ENCODE assay signal across 3 cellular contexts in the genomic region with DNA sequence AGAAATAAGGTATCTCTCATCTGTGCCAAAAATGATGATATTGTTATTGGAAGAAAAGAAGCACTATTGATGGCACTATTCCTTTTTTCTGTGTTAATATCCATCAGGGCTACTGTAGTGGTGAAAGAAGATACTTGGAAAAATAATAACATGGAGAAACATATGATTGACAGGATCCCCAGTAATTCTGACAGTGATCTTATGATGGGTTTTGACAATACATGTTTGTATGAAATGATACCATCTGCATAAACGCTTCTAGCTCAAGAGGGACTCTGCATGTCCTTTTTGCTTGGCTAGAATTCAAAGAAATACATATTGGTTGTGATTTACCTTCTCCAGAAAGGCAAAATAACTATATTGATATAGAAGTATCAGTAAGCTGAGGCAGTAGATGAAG.
"Had no signal": no experiment of that assay in that cellular context is flagged by ENCODE, and none has a peak within 500 bp of the region (broad histone marks: within the 10 kb centered on the region; RNA-seq: fewer than 3 reads in every experiment).

No MANE protein-coding gene starts in this region.

- DNase-seq: GDM1, GF-D8 had no signal

- H3K4me3 ChIP-seq: GM12878 had no signal
